ENCODE assay signal across 10 cellular contexts in genomic region chr11:46099973-46100335, GRCh38. TPM values are rescaled to one million over a fixed set of nuclear protein-coding genes. Genes with fewer than 3 reads are reported as not detected.
DNase-seq lines count a peak whose midpoint lies in the region; ATAC-seq and TF ChIP-seq lines count a peak whose summit lies in the region.
"Had no signal": no experiment of that assay in that cellular context is flagged by ENCODE, and none has a peak within 500 bp of the region (broad histone marks: within the 10 kb centered on the region; RNA-seq: fewer than 3 reads in every experiment).

No MANE protein-coding gene starts in this region.

- no peaks in the 10 kb centered on the region for H3K9me3 Mint-ChIP-seq in activated T-cell treated with anti-CD3 and anti-CD28 coated beads, Interleukin-2, amount 50 U/mL, for 24 hours

- H3K9ac ChIP-seq in subcutaneous abdominal adipose tissue (ENCODE audit: low read length in 5 of 5): peak overlapping the region; percentile 62 to 79 (median 69)

- no peaks in the 10 kb centered on the region for H3K36me3 Mint-ChIP-seq in activated T-cell treated with anti-CD3 and anti-CD28 coated beads, Interleukin-2, amount 50 U/mL, for 24 hours (ENCODE audit: low read depth)

- H3K4me1 ChIP-seq in SJSA1 (replicated peaks): peaks cover 10% of the 10 kb centered on the region; the same call in 1 of the 2 replicates
- peaks cover 0 to 32% (median 26%) of the 10 kb centered on the region in 5 donors for H3K4me1 ChIP-seq in subcutaneous abdominal adipose tissue (ENCODE audit: control insufficient read depth in 5 of 5, insufficient read depth in 5 of 5, low read length in 5 of 5)

- peak overlapping the region; percentile 75 for H3K27ac Mint-ChIP-seq in activated T-cell treated with anti-CD3 and anti-CD28 coated beads, Interleukin-2, amount 50 U/mL, for 24 hours

- H3K27me3 Mint-ChIP-seq in activated T-cell treated with anti-CD3 and anti-CD28 coated beads, Interleukin-2, amount 50 U/mL, for 24 hours: no peaks in the 10 kb centered on the region

- H3K4me3 ChIP-seq in SJSA1 (no peak overlapping the region; the same call in 1 of the 2 replicates), fibroblast of the aortic adventitia (ENCODE audit: low read depth, low read length) (peak overlapping the region; percentile 19), subcutaneous abdominal adipose tissue (ENCODE audit: low read depth in 1 of 5, low read length in 5 of 5) (peak overlapping the region; percentile 29 to 46 (median 39))
- H3K4me3 ChIP-seq: lung had no signal

- peak overlapping the region; percentile 49 for H3K4me3 Mint-ChIP-seq in activated T-cell treated with anti-CD3 and anti-CD28 coated beads, Interleukin-2, amount 50 U/mL, for 24 hours

- H3K36me3 ChIP-seq in SJSA1: no peaks in the 10 kb centered on the region
- no peaks in the 10 kb centered on the region for H3K36me3 ChIP-seq in subcutaneous abdominal adipose tissue (ENCODE audit: control insufficient read depth in 5 of 5, insufficient read depth in 5 of 5, low read length in 5 of 5)

- no peak for TF ChIP-seq CTCF in fibroblast of the aortic adventitia (IDR thresholded peaks at IDR 0.05; ENCODE audit: insufficient read depth, low read length)

- no peak for DNase-seq in activated T-cell treated with anti-CD3 and anti-CD28 coated beads, Interleukin-2, amount 50 U/mL, for 24 hours
- DNase-seq in activated T-cell treated with anti-CD3 and anti-CD28 coated beads for 4 hours: no peak
- DNase-seq in SJSA1 (ENCODE audit: low read depth in 1 of 2, low spot score in 2 of 2): peak in 1 of 2 experiments; percentile 26
- peak; percentile 50 for DNase-seq in fibroblast of the aortic adventitia (ENCODE audit: low read depth)
- no peak for DNase-seq in GM19240 (ENCODE audit: insufficient read length, low spot score)
- no peak for DNase-seq in mucosa of gallbladder (ENCODE audit: low spot score)

- H3K27ac ChIP-seq in SJSA1 (0 out of 2 replicates have a peak overlapping the region, but pooled peaks have one; percentile 12), subcutaneous abdominal adipose tissue (ENCODE audit: low read depth, low read length) (peak overlapping the region; percentile 89)
- H3K27ac ChIP-seq: C4-2B had no signal

- peaks cover 47% of the 10 kb centered on the region for H3K4me1 Mint-ChIP-seq in activated T-cell treated with anti-CD3 and anti-CD28 coated beads, Interleukin-2, amount 50 U/mL, for 24 hours (ENCODE audit: low read depth)

- no peaks in the 10 kb centered on the region for H3K27me3 ChIP-seq in SJSA1 (replicated peaks)
- H3K27me3 ChIP-seq in subcutaneous abdominal adipose tissue (ENCODE audit: control insufficient read depth in 5 of 5, insufficient read depth in 4 of 5, low read length in 5 of 5): no peaks in the 10 kb centered on the region

- no peak for ATAC-seq in HG03439 (IDR thresholded peaks at IDR 0.05; ENCODE audit: unreplicated experiment)

- H3K9me3 ChIP-seq in SJSA1 (replicated peaks): no peaks in the 10 kb centered on the region
- H3K9me3 ChIP-seq in subcutaneous abdominal adipose tissue (ENCODE audit: control insufficient read depth in 5 of 5, low read length in 5 of 5): no peaks in the 10 kb centered on the region

RNA-seq across cellular contexts. Expression of gene PHF21A, which starts 21.3 kb away (rescaled TPM):
- 6.4 and 10.8 TPM in 2 replicates for total RNA-seq in SJSA1 (2014; rRNA removed; shearing (Covaris generic))
- total RNA-seq in fibroblast of the aortic adventitia (ENCODE audit: low replicate concordance): 22.5 and 24.0 TPM in 2 replicates
- total RNA-seq in mucosa of gallbladder: 43.8 TPM
